1 cellular context compared by ENCODE assay signal in genomic region chr1:24898152-24898908, GRCh38.
TF ChIP-seq lines count a peak whose summit lies in the region.

No MANE protein-coding gene starts in this region.

TF ChIP-seq in HEK293, 187 proteins besides CTCF, POLR2A, EP300 and RAD21 (continued from another document):
- TF ChIP-seq, protein P1, sequence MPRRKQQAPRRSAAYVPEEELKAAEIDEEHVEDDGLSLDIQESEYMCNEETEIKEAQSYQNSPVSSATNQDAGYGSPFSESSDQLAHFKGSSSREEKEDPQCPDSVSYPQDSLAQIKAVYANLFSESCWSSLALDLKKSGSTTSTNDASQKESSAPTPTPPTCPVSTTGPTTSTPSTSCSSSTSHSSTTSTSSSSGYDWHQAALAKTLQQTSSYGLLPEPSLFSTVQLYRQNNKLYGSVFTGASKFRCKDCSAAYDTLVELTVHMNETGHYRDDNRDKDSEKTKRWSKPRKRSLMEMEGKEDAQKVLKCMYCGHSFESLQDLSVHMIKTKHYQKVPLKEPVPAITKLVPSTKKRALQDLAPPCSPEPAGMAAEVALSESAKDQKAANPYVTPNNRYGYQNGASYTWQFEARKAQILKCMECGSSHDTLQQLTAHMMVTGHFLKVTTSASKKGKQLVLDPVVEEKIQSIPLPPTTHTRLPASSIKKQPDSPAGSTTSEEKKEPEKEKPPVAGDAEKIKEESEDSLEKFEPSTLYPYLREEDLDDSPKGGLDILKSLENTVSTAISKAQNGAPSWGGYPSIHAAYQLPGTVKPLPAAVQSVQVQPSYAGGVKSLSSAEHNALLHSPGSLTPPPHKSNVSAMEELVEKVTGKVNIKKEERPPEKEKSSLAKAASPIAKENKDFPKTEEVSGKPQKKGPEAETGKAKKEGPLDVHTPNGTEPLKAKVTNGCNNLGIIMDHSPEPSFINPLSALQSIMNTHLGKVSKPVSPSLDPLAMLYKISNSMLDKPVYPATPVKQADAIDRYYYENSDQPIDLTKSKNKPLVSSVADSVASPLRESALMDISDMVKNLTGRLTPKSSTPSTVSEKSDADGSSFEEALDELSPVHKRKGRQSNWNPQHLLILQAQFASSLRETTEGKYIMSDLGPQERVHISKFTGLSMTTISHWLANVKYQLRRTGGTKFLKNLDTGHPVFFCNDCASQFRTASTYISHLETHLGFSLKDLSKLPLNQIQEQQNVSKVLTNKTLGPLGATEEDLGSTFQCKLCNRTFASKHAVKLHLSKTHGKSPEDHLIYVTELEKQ (tag by site-specific recombination; IDR thresholded peaks at IDR 0.05; ENCODE audit: borderline replicate concordance), result no peak
- 0 out of 2 replicates have a peak, but pooled peaks have one; percentile 12 for TF ChIP-seq KLF9 (tag by site-specific recombination; IDR thresholded peaks at IDR 0.05; ENCODE audit: low read depth)
- TF ChIP-seq ZNF335 (tag by site-specific recombination; conservative IDR thresholded peaks at IDR 0.05), result peak; percentile 84
